ENCODE assay signal across 17 cellular contexts in genomic region chr19:955803-956746, GRCh38. TPM values are rescaled to one million over a fixed set of nuclear protein-coding genes. Genes with fewer than 3 reads are reported as not detected.
DNase-seq lines count a peak whose midpoint lies in the region; ATAC-seq, FAIRE-seq and TF ChIP-seq lines count a peak whose summit lies in the region.
"Had no signal": no experiment of that assay in that cellular context is flagged by ENCODE, and none has a peak within 500 bp of the region (broad histone marks: within the 10 kb centered on the region; RNA-seq: fewer than 3 reads in every experiment).

No MANE protein-coding gene starts in this region.

- H3K4me1 ChIP-seq in ectodermal cell (ENCODE audit: control insufficient read depth, insufficient read depth, low read length) (peaks cover 59% of the 10 kb centered on the region), pancreas (peaks cover 8 to 9% (median 9%) of the 10 kb centered on the region in 3 donors)
- H3K4me1 ChIP-seq: HAP-1 had no signal

- peak; percentile 10 to 67 (median 64) for ATAC-seq in pancreas

- intact Hi-C loops in pancreas (cut with DNase I) = no loop called here

- FAIRE-seq in pancreas (lab: Jason Lieb, UNC) = no peak
- FAIRE-seq: frontal cortex, small intestine had no signal

- H3K4me3 ChIP-seq in ectodermal cell (ENCODE audit: insufficient read depth, low read depth, low read length) (no peak overlapping the region), pancreas (peak overlapping the region in 1 of 4 donors; percentile 13)
- H3K4me3 ChIP-seq: HAP-1 had no signal

- H3K27ac ChIP-seq in ectodermal cell (ENCODE audit: insufficient read depth, low read depth, low read length, poor library complexity, severe bottlenecking) (peak overlapping the region; percentile 82), pancreas (peak overlapping the region; percentile 59 to 83 (median 78))

- H3K36me3 ChIP-seq in ectodermal cell (ENCODE audit: control insufficient read depth, insufficient read depth, low read length) = no peaks in the 10 kb centered on the region
- H3K36me3 ChIP-seq in pancreas = no peaks in the 10 kb centered on the region
- H3K36me3 ChIP-seq: HAP-1 had no signal

- no peak for TF ChIP-seq CTCF in pancreas (IDR thresholded peaks at IDR 0.05)
- no peak for TF ChIP-seq CTCF in GM20000 (IDR thresholded peaks at IDR 0.05; ENCODE audit: extremely low read depth, missing control alignments)

- DNase-seq in HT-29 (ENCODE audit: low spot score) = peak; percentile 67
- peak in 3 of 6 donors; percentile 60 to 82 (median 69) for DNase-seq in pancreas
- DNase-seq in NCI-H510A (lab: John Stamatoyannopoulos, UW) = no peak
- DNase-seq in NCI-H2171 (lab: John Stamatoyannopoulos, UW) = no peak
- DNase-seq in GM20000 (ENCODE audit: low spot score) = no peak
- DNase-seq: activated CD4-positive, alpha-beta T cell treated with anti-CD3 and anti-CD28 coated beads, Interleukin-2, amount 10 ng/mL, durations not matched to agents 24 days and 14 days; aorta; effector CD8-positive, alpha-beta T cell; MV-4-11; OCI-M1; small intestine had no signal

- no peaks in the 10 kb centered on the region for H3K9me3 ChIP-seq in ectodermal cell (ENCODE audit: control insufficient read depth, low read length)
- H3K9me3 ChIP-seq in pancreas = no peaks in the 10 kb centered on the region
- H3K9me3 ChIP-seq: HAP-1 had no signal

- WGBS in ectodermal cell, 2 experiments = 67 to 68% methylated on average over 54 of the region's 54 CpGs
- WGBS in pancreas, 2 donors = 75 to 78% methylated on average over 51 to 54 of the region's 54 CpGs

- no peaks in the 10 kb centered on the region for H3K27me3 ChIP-seq in ectodermal cell (ENCODE audit: control insufficient read depth, insufficient read depth, low read length, poor library complexity, severe bottlenecking)
- no peaks in the 10 kb centered on the region for H3K27me3 ChIP-seq in pancreas

RNA-seq across cellular contexts. Expression of gene WDR18, which starts 28.1 kb away (rescaled TPM):
- 172 and 186 TPM in 2 replicates for total RNA-seq in HT-29 (2014; rRNA removed; shearing (Covaris generic))
- polyA plus RNA-seq in ectodermal cell (2013, experiment 1 of 4) = 67.5 TPM
- polyA plus RNA-seq in ectodermal cell (2013, experiment 2 of 4) = 64.0 TPM
- 74.2 TPM for polyA plus RNA-seq in ectodermal cell (2013, experiment 3 of 4)
- 69.3 TPM for polyA plus RNA-seq in ectodermal cell (2013, experiment 4 of 4)
- total RNA-seq in pancreas = 10 to 100 TPM; 12.3 to 26.2 (median 19.0) TPM
- 10 to 100 TPM; 75.1 to 84.8 TPM for polyA plus RNA-seq in pancreas

RNA-seq across cellular contexts. Expression of gene ARID3A, which starts 30.2 kb away (rescaled TPM):
- 10.4 and 11.8 TPM in 2 replicates for total RNA-seq in HT-29 (2014; rRNA removed; shearing (Covaris generic))
- polyA plus RNA-seq in ectodermal cell (2013, experiment 1 of 4) = 39.2 TPM
- 51.2 TPM for polyA plus RNA-seq in ectodermal cell (2013, experiment 2 of 4)
- 52.5 TPM for polyA plus RNA-seq in ectodermal cell (2013, experiment 3 of 4)
- 51.1 TPM for polyA plus RNA-seq in ectodermal cell (2013, experiment 4 of 4)
- 1 to 10 TPM; 6.5 to 8.5 (median 7.3) TPM for total RNA-seq in pancreas
- polyA plus RNA-seq in pancreas = 1 to 10 TPM; 4.6 to 5.2 TPM

RNA-seq across cellular contexts. Expression of gene KISS1R, which starts 38.9 kb away (rescaled TPM):
- total RNA-seq in HT-29 (2014; rRNA removed; shearing (Covaris generic)) = not detected in 2 replicates
- 0.96 TPM for polyA plus RNA-seq in ectodermal cell (2013, experiment 1 of 4)
- 0.20 TPM for polyA plus RNA-seq in ectodermal cell (2013, experiment 2 of 4)
- polyA plus RNA-seq in ectodermal cell (2013, experiment 3 of 4) = 1.1 TPM
- 0.73 TPM for polyA plus RNA-seq in ectodermal cell (2013, experiment 4 of 4)
- total RNA-seq in pancreas = 1 to 10 TPM in 1 of 6 donors, under 1 TPM in 4, not detected in 1; 0.16 to 1.0 (median 0.25) TPM
- polyA plus RNA-seq in pancreas = under 1 TPM in 1 of 2 donors, not detected in 1; 0.80 TPM
- total RNA-seq: aorta had no signal
- polyA plus RNA-seq: aorta, CD14-positive monocyte had no signal

RNA-seq across cellular contexts. Expression of gene R3HDM4, which starts 43.1 kb away (rescaled TPM):
- 37.7 and 51.4 TPM in 2 replicates for total RNA-seq in HT-29 (2014; rRNA removed; shearing (Covaris generic))
- polyA plus RNA-seq in ectodermal cell (2013, experiment 1 of 4) = 62.8 TPM
- polyA plus RNA-seq in ectodermal cell (2013, experiment 2 of 4) = 61.7 TPM
- polyA plus RNA-seq in ectodermal cell (2013, experiment 3 of 4) = 62.7 TPM
- polyA plus RNA-seq in ectodermal cell (2013, experiment 4 of 4) = 63.5 TPM
- total RNA-seq in pancreas = 10 to 100 TPM; 21.6 to 36.7 (median 29.2) TPM
- 10 to 100 TPM; 56.0 to 57.2 TPM for polyA plus RNA-seq in pancreas

RNA-seq across cellular contexts. Expression of gene GRIN3B, which starts 44.1 kb away (rescaled TPM):
- total RNA-seq in HT-29 (2014; rRNA removed; shearing (Covaris generic)) = not detected in 2 replicates
- 0.70 TPM for polyA plus RNA-seq in ectodermal cell (2013, experiment 1 of 4)
- polyA plus RNA-seq in ectodermal cell (2013, experiment 2 of 4) = 0.91 TPM
- polyA plus RNA-seq in ectodermal cell (2013, experiment 3 of 4) = 1.2 TPM
- polyA plus RNA-seq in ectodermal cell (2013, experiment 4 of 4) = 1.3 TPM
- not detected for total RNA-seq in pancreas
- polyA plus RNA-seq in pancreas = under 1 TPM; 0.08 to 0.09 TPM
- total RNA-seq: activated T-helper 1 cell treated with anti-CD3 and anti-CD28 coated beads, Interleukin-12 subunit alpha, Interleukin-12 subunit beta, Interleukin-2, Interleukin-4 antibody, amounts not matched to agents 30 ng/mL and 10 ng/mL and 1 ng/mL, durations not matched to agents 14 hours and 24 hours and 36 hours; T-helper 1 cell treated with Interleukin-12 subunit alpha and Interleukin-12 subunit beta and Interleukin-4 antibody, amounts not matched to agents 30 ng/mL and 1 ng/mL, for 36 hours had no signal
- polyA plus RNA-seq: aorta had no signal
